In genomic region chr5:76402880-76403712, GRCh38 we compare ENCODE assay signal across 1 cellular context.
TF ChIP-seq lines count a peak whose summit lies in the region.

Gene IQGAP2 (plus strand): TSS chr5:76403285. CDS start chr5:76403546, 261 bp downstream.

TF ChIP-seq in HepG2, 621 proteins besides CTCF, POLR2A, EP300 and RAD21 (continued from another document and continues in another):
- TF ChIP-seq ZBTB39 (CRISPR knock-in tag; IDR thresholded peaks at IDR 0.05) (no peak), SOX6 (IDR thresholded peaks at IDR 0.05) (no peak), SOX6 (CRISPR knock-in tag; IDR thresholded peaks at IDR 0.05) (peak; percentile 67), ZNF17 (CRISPR knock-in tag; IDR thresholded peaks at IDR 0.05) (no peak), ARNT (IDR thresholded peaks at IDR 0.05) (no peak), TCF7 (IDR thresholded peaks at IDR 0.05; ENCODE audit: low read depth) (no peak), ZNF564 (CRISPR knock-in tag; IDR thresholded peaks at IDR 0.05) (0 out of 2 replicates have a peak, but pooled peaks have one; percentile 75), NFYC (CRISPR knock-in tag; IDR thresholded peaks at IDR 0.05) (no peak), ZFP82 (CRISPR knock-in tag; IDR thresholded peaks at IDR 0.05; ENCODE audit: borderline replicate concordance) (0 out of 2 replicates have a peak, but pooled peaks have one; percentile 1), ZNF33B (CRISPR knock-in tag; IDR thresholded peaks at IDR 0.05) (peak; percentile 61), HES4 (CRISPR knock-in tag; IDR thresholded peaks at IDR 0.05; ENCODE audit: borderline replicate concordance) (no peak), ZBTB43 (CRISPR knock-in tag; conservative IDR thresholded peaks at IDR 0.05) (no peak; the same call in 1 of the 2 replicates), KLF11 (CRISPR knock-in tag; IDR thresholded peaks at IDR 0.05) (peak; percentile 17; the same call in 1 of the 2 replicates), ZNF710 (CRISPR knock-in tag; IDR thresholded peaks at IDR 0.05; ENCODE audit: borderline replicate concordance) (peak; percentile 84), HNRNPK (IDR thresholded peaks at IDR 0.05; ENCODE audit: low read depth, low read length, poor library complexity, severe bottlenecking) (no peak), ZNF678 (CRISPR knock-in tag; IDR thresholded peaks at IDR 0.05) (no peak), ZNF180 (CRISPR knock-in tag; IDR thresholded peaks at IDR 0.05; ENCODE audit: borderline replicate concordance, low read depth) (no peak), RAD51 (IDR thresholded peaks at IDR 0.05; ENCODE audit: borderline replicate concordance) (no peak), SRSF4 (IDR thresholded peaks at IDR 0.05; ENCODE audit: low read depth, low read length, poor library complexity, severe bottlenecking) (no peak), JARID2 (CRISPR knock-in tag; IDR thresholded peaks at IDR 0.05; ENCODE audit: insufficient replicate concordance) (no peak), HNRNPUL1 (IDR thresholded peaks at IDR 0.05; ENCODE audit: low read depth, low read length) (peak; percentile 77; the same call in 1 of the 2 replicates), PAXIP1 (CRISPR knock-in tag; conservative IDR thresholded peaks at IDR 0.05) (peak; percentile 35; the same call in 1 of the 2 replicates), ZNF430 (CRISPR knock-in tag; IDR thresholded peaks at IDR 0.05) (no peak), ZNF556 (CRISPR knock-in tag; IDR thresholded peaks at IDR 0.05; ENCODE audit: borderline replicate concordance) (no peak), ZNF720 (CRISPR knock-in tag; IDR thresholded peaks at IDR 0.05) (no peak), ZNF331 (CRISPR knock-in tag; IDR thresholded peaks at IDR 0.05) (peak; percentile 81; the same call in 1 of the 2 replicates), HCFC1 (IDR thresholded peaks at IDR 0.05; ENCODE audit: low read depth, low read length) (no peak), HIC2 (CRISPR knock-in tag; IDR thresholded peaks at IDR 0.05; ENCODE audit: low read depth) (no peak), SP140L (CRISPR knock-in tag; IDR thresholded peaks at IDR 0.05; ENCODE audit: borderline replicate concordance) (no peak), BCLAF1 (IDR thresholded peaks at IDR 0.05) (no peak), CEBPB (IDR thresholded peaks at IDR 0.05; ENCODE audit: borderline replicate concordance, low read depth, low read length) (no peak), PREB (CRISPR knock-in tag; IDR thresholded peaks at IDR 0.05) (no peak), RCOR2 (CRISPR knock-in tag; IDR thresholded peaks at IDR 0.05) (peak; percentile 49; the same call in 1 of the 2 replicates), MTF1 (CRISPR knock-in tag; IDR thresholded peaks at IDR 0.05) (no peak), IRF1 (CRISPR knock-in tag; IDR thresholded peaks at IDR 0.05; ENCODE audit: low read depth) (no peak), ZNF816 (CRISPR knock-in tag; IDR thresholded peaks at IDR 0.05; ENCODE audit: borderline replicate concordance) (no peak), ZFP36 (IDR thresholded peaks at IDR 0.05; ENCODE audit: borderline replicate concordance, low read depth, low read length, partially characterized antibody) (no peak), REPIN1 (CRISPR knock-in tag; IDR thresholded peaks at IDR 0.05; ENCODE audit: borderline replicate concordance, low read depth) (peak; percentile 94), STAT5B (CRISPR knock-in tag; IDR thresholded peaks at IDR 0.05) (0 out of 2 replicates have a peak, but pooled peaks have one; percentile 38), CSRNP2 (CRISPR knock-in tag; conservative IDR thresholded peaks at IDR 0.05; ENCODE audit: low read depth) (no peak), ZMYM2 (CRISPR knock-in tag; IDR thresholded peaks at IDR 0.05) (no peak), AKAP8 (CRISPR knock-in tag; IDR thresholded peaks at IDR 0.05) (no peak), KLF15 (CRISPR knock-in tag; IDR thresholded peaks at IDR 0.05; ENCODE audit: borderline replicate concordance) (no peak; the same call in 1 of the 2 replicates), UBTF (CRISPR knock-in tag; IDR thresholded peaks at IDR 0.05) (peak; percentile 83)
